28 cellular contexts compared by ENCODE assay signal in the genomic region with DNA sequence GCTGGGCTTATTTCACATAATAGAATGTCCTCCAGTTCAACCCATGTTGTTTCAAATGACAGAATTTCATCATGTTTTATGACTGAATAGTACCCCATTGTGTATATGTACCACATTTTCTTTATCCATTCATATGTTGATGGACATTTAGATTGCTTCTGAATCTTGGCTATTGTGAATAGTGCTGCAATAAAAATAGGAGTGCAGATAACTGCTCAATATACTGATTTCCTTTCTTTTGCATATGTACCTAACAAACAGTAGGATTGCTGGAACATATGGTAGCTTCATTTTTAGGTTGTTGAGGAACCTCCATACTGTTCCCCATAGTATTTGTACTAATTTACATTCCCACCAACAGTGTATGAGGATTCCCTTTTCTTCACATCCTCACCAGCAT.
"Had no signal": no experiment of that assay in that cellular context is flagged by ENCODE, and none has a peak within 500 bp of the region (broad histone marks: within the 10 kb centered on the region; RNA-seq: fewer than 3 reads in every experiment).

No MANE protein-coding gene starts in this region.

- H3K4me1 ChIP-seq: stomach, suprapubic skin, testis, thyroid gland, tibial artery, tibial nerve, transverse colon, upper lobe of left lung, upper lobe of right lung, uterus, vagina had no signal

- H3K27ac ChIP-seq: stomach, suprapubic skin, testis, thoracic aorta, thyroid gland, tibial artery, tibial nerve, transverse colon, upper lobe of left lung, upper lobe of right lung, uterus, vagina had no signal

- H3K4me3 Mint-ChIP-seq: stimulated activated effector memory CD8-positive, alpha-beta T cell treated with anti-CD3 and anti-CD28 coated beads, Interleukin-12 subunit alpha, Interleukin-12 subunit beta, amount 100 ng/mL, for 72 hours; stimulated activated memory B cell treated with anti-CD40 and anti-IgM and Interleukin-4, amounts not matched to agents 10 μg/mL and 1 μg/mL and 100 μg/mL, for 72 hours; stimulated activated naive B cell treated with anti-CD40 and anti-IgM and Interleukin-4, amounts not matched to agents 10 μg/mL and 1 μg/mL and 100 μg/mL, for 72 hours; stimulated activated naive CD8-positive, alpha-beta T cell treated with anti-CD3 and anti-CD28 coated beads, Interleukin-15, amount 100 ng/mL, for 72 hours; stimulated activated naive CD8-positive, alpha-beta T cell treated with anti-CD3 and anti-CD28 coated beads, Interleukin-15, Interleukin-2, amounts not matched to agents 100 ng/mL and 50 ng/mL, for 24 hours; type B pancreatic cell had no signal

- DNase-seq: stimulated activated CD4-positive, alpha-beta T cell treated with anti-CD3 and anti-CD28 coated beads, Interleukin-2, amount 100 ng/mL, for 48 hours; stimulated activated CD4-positive, alpha-beta T cell treated with anti-CD3 and anti-CD28 coated beads, Interleukin-4, amount 100 ng/mL, for 1 hour; stimulated activated CD4-positive, alpha-beta T cell treated with anti-CD3 and anti-CD28 coated beads, Interleukin-4, amount 100 ng/mL, for 24 hours; stimulated activated CD4-positive, alpha-beta T cell treated with anti-CD3 and anti-CD28 coated beads, Interleukin-4, amount 100 ng/mL, for 4 hours; stimulated activated CD8-positive, alpha-beta memory T cell treated with anti-CD3 and anti-CD28 coated beads, Interleukin-4, amount 100 ng/mL, for 48 hours; stimulated activated naive B cell treated with anti-CD40 and anti-IgM and Interleukin-4, amounts not matched to agents 10 μg/mL and 1 μg/mL and 100 μg/mL, for 72 hours; stimulated activated naive CD4-positive, alpha-beta T cell; stimulated activated naive CD4-positive, alpha-beta T cell treated with Interleukin-2 at 50 U/mL for 16 hours; stimulated activated naive CD8-positive, alpha-beta T cell treated with anti-CD3 and anti-CD28 coated beads, Interleukin-15, amount 100 ng/mL, for 72 hours; stimulated activated naive CD8-positive, alpha-beta T cell treated with anti-CD3 and anti-CD28 coated beads, Interleukin-15, Interleukin-2, amounts not matched to agents 100 U/mL and 50 U/mL, for 24 hours; stomach; substantia nigra; testis; thyroid gland; tibial artery; transverse colon; trophoblast cell; upper lobe of left lung; upper lobe of right lung; uterus had no signal

- H3K36me3 ChIP-seq: stomach, suprapubic skin, thoracic aorta, thyroid gland, tibial artery, tibial nerve, transverse colon, upper lobe of left lung, upper lobe of right lung, uterus, vagina had no signal

- H3K36me3 Mint-ChIP-seq: stimulated activated effector memory CD8-positive, alpha-beta T cell treated with anti-CD3 and anti-CD28 coated beads, Interleukin-12 subunit alpha, Interleukin-12 subunit beta, amount 100 ng/mL, for 72 hours; stimulated activated memory B cell treated with anti-CD40 and anti-IgM and Interleukin-4, amounts not matched to agents 10 μg/mL and 1 μg/mL and 100 μg/mL, for 72 hours; stimulated activated naive B cell treated with anti-CD40 and anti-IgM and Interleukin-4, amounts not matched to agents 10 μg/mL and 1 μg/mL and 100 μg/mL, for 72 hours; type B pancreatic cell had no signal

- H3K27me3 ChIP-seq: stomach, suprapubic skin, testis, thyroid gland, tibial artery, tibial nerve, transverse colon, upper lobe of left lung, upper lobe of right lung, uterus, vagina had no signal

- H3K9me3 ChIP-seq: suprapubic skin, testis, thyroid gland, tibial artery, transverse colon, upper lobe of right lung, uterus, vagina had no signal

- H3K27ac Mint-ChIP-seq: stimulated activated effector memory CD8-positive, alpha-beta T cell treated with anti-CD3 and anti-CD28 coated beads, Interleukin-12 subunit alpha, Interleukin-12 subunit beta, amount 100 ng/mL, for 72 hours; stimulated activated memory B cell treated with anti-CD40 and anti-IgM and Interleukin-4, amounts not matched to agents 10 μg/mL and 1 μg/mL and 100 μg/mL, for 72 hours; stimulated activated naive B cell treated with anti-CD40 and anti-IgM and Interleukin-4, amounts not matched to agents 10 μg/mL and 1 μg/mL and 100 μg/mL, for 72 hours; stimulated activated naive CD8-positive, alpha-beta T cell treated with anti-CD3 and anti-CD28 coated beads, Interleukin-15, amount 100 ng/mL, for 72 hours; stimulated activated naive CD8-positive, alpha-beta T cell treated with anti-CD3 and anti-CD28 coated beads, Interleukin-15, Interleukin-2, amounts not matched to agents 100 ng/mL and 50 ng/mL, for 24 hours; type B pancreatic cell had no signal

- H3K27me3 Mint-ChIP-seq: stimulated activated memory B cell treated with anti-CD40 and anti-IgM and Interleukin-4, amounts not matched to agents 10 μg/mL and 1 μg/mL and 100 μg/mL, for 72 hours; stimulated activated naive B cell treated with anti-CD40 and anti-IgM and Interleukin-4, amounts not matched to agents 10 μg/mL and 1 μg/mL and 100 μg/mL, for 72 hours; stimulated activated naive CD8-positive, alpha-beta T cell treated with anti-CD3 and anti-CD28 coated beads, Interleukin-15, amount 100 ng/mL, for 72 hours; stimulated activated naive CD8-positive, alpha-beta T cell treated with anti-CD3 and anti-CD28 coated beads, Interleukin-15, Interleukin-2, amounts not matched to agents 100 ng/mL and 50 ng/mL, for 24 hours; type B pancreatic cell had no signal

- H3K4me1 Mint-ChIP-seq: stimulated activated effector memory CD8-positive, alpha-beta T cell treated with anti-CD3 and anti-CD28 coated beads, Interleukin-12 subunit alpha, Interleukin-12 subunit beta, amount 100 ng/mL, for 72 hours; stimulated activated memory B cell treated with anti-CD40 and anti-IgM and Interleukin-4, amounts not matched to agents 10 μg/mL and 1 μg/mL and 100 μg/mL, for 72 hours; stimulated activated naive B cell treated with anti-CD40 and anti-IgM and Interleukin-4, amounts not matched to agents 10 μg/mL and 1 μg/mL and 100 μg/mL, for 72 hours; stimulated activated naive CD8-positive, alpha-beta T cell treated with anti-CD3 and anti-CD28 coated beads, Interleukin-15, amount 100 ng/mL, for 72 hours had no signal

- H3K4me3 ChIP-seq: stomach, suprapubic skin, testis, thoracic aorta, thyroid gland, tibial artery, tibial nerve, transverse colon, upper lobe of left lung, upper lobe of right lung, uterus, vagina had no signal
